In the genomic region with DNA sequence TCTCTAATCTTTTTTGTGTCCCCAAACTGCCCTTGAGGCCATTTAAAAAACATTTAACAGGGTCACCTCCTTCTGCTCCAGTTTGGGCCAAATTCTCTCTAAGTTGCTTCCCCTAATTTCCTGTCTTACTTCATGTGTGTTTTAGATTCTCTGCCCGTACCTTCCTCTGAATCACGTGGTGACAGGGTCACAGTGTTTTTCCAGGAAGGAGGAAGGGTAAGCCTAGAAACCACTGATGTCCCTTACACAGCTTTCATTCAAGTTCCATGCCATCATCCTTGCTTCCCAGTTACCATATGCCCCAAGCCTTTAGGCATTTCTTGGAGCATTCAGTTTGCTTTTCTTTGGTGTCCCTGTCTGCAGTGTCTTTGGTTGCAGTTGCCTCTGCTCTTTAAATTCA, we compare ENCODE assay signal across 15 cellular contexts. TPM values are rescaled to one million over a fixed set of nuclear protein-coding genes. Genes with fewer than 3 reads are reported as not detected.
DNase-seq lines count a peak whose midpoint lies in the region; ATAC-seq and TF ChIP-seq lines count a peak whose summit lies in the region.
"Had no signal": no experiment of that assay in that cellular context is flagged by ENCODE, and none has a peak within 500 bp of the region (broad histone marks: within the 10 kb centered on the region; RNA-seq: fewer than 3 reads in every experiment).

No MANE protein-coding gene starts in this region.

- H3K27me3 ChIP-seq in suprapubic skin, result no peaks in the 10 kb centered on the region
- H3K27me3 ChIP-seq: adrenal gland had no signal

- DNase-seq in ELR (ENCODE audit: low read depth), result peak; percentile 16
- no peak for DNase-seq in HFFc6
- DNase-seq in UCSD-AML1 (lab: John Stamatoyannopoulos, UW; ENCODE audit: unreplicated experiment), result peak; percentile 4
- no peak for DNase-seq in left lobe of liver (ENCODE audit: low spot score)
- DNase-seq in suprapubic skin (ENCODE audit: low spot score in 2 of 2), result no peak
- DNase-seq in NCI-H1048 (lab: John Stamatoyannopoulos, UW), result no peak
- DNase-seq: activated CD4-positive, alpha-beta T cell treated with anti-CD3 and anti-CD28 coated beads, Interleukin-2, amount 50 U/mL, for 1 hour; activated T-cell treated with anti-CD3 and anti-CD28 coated beads, Interleukin-2, amount 50 U/mL, for 4 hours; adrenal gland; C1 segment of cervical spinal cord; DMS53; NCI-H2081; NCI-H774 had no signal

- no peak for TF ChIP-seq POLR2A in suprapubic skin (IDR thresholded peaks at IDR 0.05)

- no peaks in the 10 kb centered on the region for H3K9me3 Mint-ChIP-seq in HFFc6
- H3K9me3 Mint-ChIP-seq: activated T-cell treated with anti-CD3 and anti-CD28 coated beads, Interleukin-2, amount 50 U/mL, for 4 hours had no signal

- WGBS in suprapubic skin, result 37% methylated on average over 2 of the region's 2 CpGs

- ATAC-seq in left lobe of liver (peak; percentile 43), HG02678 (IDR thresholded peaks at IDR 0.05; ENCODE audit: unreplicated experiment) (no peak)
- ATAC-seq: activated T-cell treated with anti-CD3 and anti-CD28 coated beads, Interleukin-2, amount 50 U/mL, for 4 hours; esophagus mucosa had no signal

- H3K27ac ChIP-seq in suprapubic skin, result no peak overlapping the region
- H3K27ac ChIP-seq: adrenal gland had no signal

- H3K4me3 Mint-ChIP-seq in HFFc6, result no peak overlapping the region
- H3K4me3 Mint-ChIP-seq: activated T-cell treated with anti-CD3 and anti-CD28 coated beads, Interleukin-2, amount 50 U/mL, for 4 hours had no signal

- TF ChIP-seq CTCF in HFFc6 (IDR thresholded peaks at IDR 0.05) (no peak), suprapubic skin (IDR thresholded peaks at IDR 0.05) (no peak)

- no peak overlapping the region for H3K4me3 ChIP-seq in suprapubic skin
- H3K4me3 ChIP-seq: adrenal gland had no signal

- H3K4me1 Mint-ChIP-seq in HFFc6 (ENCODE audit: low read depth), result peaks cover 48% of the 10 kb centered on the region

- TF ChIP-seq EP300 in suprapubic skin (IDR thresholded peaks at IDR 0.05), result no peak

- peak overlapping the region; percentile 51 for H3K27ac Mint-ChIP-seq in HFFc6

- no peaks in the 10 kb centered on the region for H3K4me1 ChIP-seq in suprapubic skin
- H3K4me1 ChIP-seq: adrenal gland had no signal

- H3K36me3 ChIP-seq in suprapubic skin, result no peaks in the 10 kb centered on the region
- H3K36me3 ChIP-seq: adrenal gland had no signal

- no peaks in the 10 kb centered on the region for H3K9me3 ChIP-seq in suprapubic skin

- H3K27me3 Mint-ChIP-seq in HFFc6 (ENCODE audit: insufficient read depth), result no peaks in the 10 kb centered on the region

- H3K36me3 Mint-ChIP-seq in HFFc6 (ENCODE audit: low read depth), result peaks cover 14% of the 10 kb centered on the region

RNA-seq across cellular contexts. Expression of a gene that starts 42.4 kb away (rescaled TPM):
- 100 to 1,000 TPM in 3 of 6 experiments, 10 to 100 TPM in 3; 80.7 to 110 (median 97.9) TPM for total RNA-seq in HFFc6 (2021; fragmentation: NEBNext Ultra II Directional; extraction: Animal tissue kit (Norgen Biotek cat#: 25700))
- total RNA-seq in left lobe of liver (0.63 TPM), suprapubic skin (1 to 10 TPM; 5.3 to 6.2 (median 5.4) TPM)

Comparison
In these comparisons a context has a peak if more than half of its experiments do, and no peak if none do; other contexts are left out.
1. DNase-seq: peak in ELR (single experiment) and UCSD-AML1 (single experiment); none in HFFc6 (single experiment), left lobe of liver (single experiment), suprapubic skin (0 of 2) and NCI-H1048 (single experiment).
2. RNA of a gene that starts 42.4 kb away (total RNA-seq): 80.7 to 110 TPM in HFFc6; 5.3 to 6.2 TPM in suprapubic skin and 0.63 TPM in left lobe of liver (single experiment); every median in the first group is over 10 times any median in the second.